ENCODE assay signal across 29 cellular contexts in genomic region chr7:128247108-128247507, GRCh38. TPM values are rescaled to one million over a fixed set of nuclear protein-coding genes. Genes with fewer than 3 reads are reported as not detected.
"Had no signal": no experiment of that assay in that cellular context is flagged by ENCODE, and none has a peak within 500 bp of the region (broad histone marks: within the 10 kb centered on the region; RNA-seq: fewer than 3 reads in every experiment).

No MANE protein-coding gene starts in this region.

- H3K27ac ChIP-seq: colonic mucosa, esophagus muscularis mucosa, left ventricle myocardium inferior, suprapubic skin, tibial nerve, WERI-Rb-1 had no signal

- H3K36me3 ChIP-seq: colonic mucosa, esophagus muscularis mucosa, left ventricle myocardium inferior, suprapubic skin, tibial nerve, WERI-Rb-1 had no signal

- FAIRE-seq: frontal cortex, TTC549, urothelium cell line had no signal

- H3K4me3 ChIP-seq: colonic mucosa, esophagus muscularis mucosa, left ventricle myocardium inferior, suprapubic skin, tibial nerve had no signal

- H3K27me3 ChIP-seq: colonic mucosa had no signal

- H3K27ac Mint-ChIP-seq: activated CD4-positive, alpha-beta T cell treated with anti-CD3 and anti-CD28 coated beads, Interleukin-2, amount 10 ng/mL, durations not matched to agents 7 days and 5 days; activated CD8-positive, alpha-beta memory T cell treated with anti-CD3 and anti-CD28 coated beads, Interleukin-2, amount 10 ng/mL, durations not matched to agents 7 days and 5 days; activated CD8-positive, alpha-beta T cell treated with anti-CD3 and anti-CD28 coated beads for 36 hours; activated naive CD4-positive, alpha-beta T cell treated with anti-CD3 and anti-CD28 coated beads, Interleukin-2, amount 10 ng/mL, durations not matched to agents 7 days and 5 days; activated naive CD8-positive, alpha-beta T cell treated with anti-CD3 and anti-CD28 coated beads, Interleukin-2, amount 50 U/mL, for 24 hours; brain; nephron; stimulated activated naive CD8-positive, alpha-beta T cell treated with anti-CD3 and anti-CD28 coated beads, Interleukin-15, amount 100 ng/mL, for 72 hours had no signal

- DNase-seq: activated CD4-positive, alpha-beta T cell treated with anti-CD3 and anti-CD28 coated beads, Interleukin-2, amount 10 ng/mL, durations not matched to agents 7 days and 5 days; activated CD4-positive, CD25-positive, alpha-beta regulatory T cell treated with anti-CD3 and anti-CD28 coated beads, Interleukin-2, amount 50 U/mL, for 72 hours; activated CD8-positive, alpha-beta memory T cell treated with anti-CD3 and anti-CD28 coated beads, Interleukin-2, amount 10 ng/mL, durations not matched to agents 7 days and 5 days; activated CD8-positive, alpha-beta T cell treated with anti-CD3 and anti-CD28 coated beads for 36 hours; activated effector memory CD4-positive, alpha-beta T cell treated with anti-CD3 and anti-CD28 coated beads, Interleukin-2, amount 50 U/mL, for 16 hours; activated naive CD4-positive, alpha-beta T cell treated with anti-CD3 and anti-CD28 coated beads, Interleukin-2, amount 10 ng/mL, durations not matched to agents 7 days and 5 days; activated naive CD8-positive, alpha-beta T cell treated with anti-CD3 and anti-CD28 coated beads, Interleukin-2, amount 50 U/mL, for 24 hours; activated T-cell treated with anti-CD3 and anti-CD28 coated beads for 4 hours; anterior cingulate cortex; colonic mucosa; glutamatergic neuron; hippocampal formation; kidney glomerular epithelial cell; left ventricle myocardium inferior; midbrain; occipital lobe; stimulated activated CD4-positive, alpha-beta T cell treated with anti-CD3 and anti-CD28 coated beads, Interleukin-12 subunit alpha, Interleukin-12 subunit beta, amount 100 ng/mL, for 4 hours; stimulated activated naive CD8-positive, alpha-beta T cell treated with anti-CD3 and anti-CD28 coated beads, Interleukin-15, amount 100 ng/mL, for 72 hours; T-helper 1 cell; WERI-Rb-1 had no signal

- H3K9me3 ChIP-seq: colonic mucosa, esophagus muscularis mucosa, left ventricle myocardium inferior, suprapubic skin, tibial nerve had no signal

- H3K4me1 Mint-ChIP-seq: activated CD4-positive, alpha-beta T cell treated with anti-CD3 and anti-CD28 coated beads, Interleukin-2, amount 10 ng/mL, durations not matched to agents 7 days and 5 days; activated CD8-positive, alpha-beta memory T cell treated with anti-CD3 and anti-CD28 coated beads, Interleukin-2, amount 10 ng/mL, durations not matched to agents 7 days and 5 days; activated naive CD4-positive, alpha-beta T cell treated with anti-CD3 and anti-CD28 coated beads, Interleukin-2, amount 10 ng/mL, durations not matched to agents 7 days and 5 days; activated naive CD8-positive, alpha-beta T cell treated with anti-CD3 and anti-CD28 coated beads, Interleukin-2, amount 50 U/mL, for 24 hours; brain; stimulated activated naive CD8-positive, alpha-beta T cell treated with anti-CD3 and anti-CD28 coated beads, Interleukin-15, amount 100 ng/mL, for 72 hours had no signal

- ATAC-seq: activated CD8-positive, alpha-beta memory T cell treated with anti-CD3 and anti-CD28 coated beads, Interleukin-2, amount 10 ng/mL, durations not matched to agents 7 days and 5 days; activated CD8-positive, alpha-beta T cell treated with anti-CD3 and anti-CD28 coated beads for 36 hours; activated naive CD8-positive, alpha-beta T cell treated with anti-CD3 and anti-CD28 coated beads, Interleukin-2, amount 50 U/mL, for 24 hours; stimulated activated naive CD8-positive, alpha-beta T cell treated with anti-CD3 and anti-CD28 coated beads, Interleukin-15, amount 100 ng/mL, for 72 hours had no signal

- H3K4me1 ChIP-seq: colonic mucosa, esophagus muscularis mucosa, left ventricle myocardium inferior, suprapubic skin, tibial nerve had no signal

- H3K4me3 Mint-ChIP-seq: activated CD4-positive, alpha-beta T cell treated with anti-CD3 and anti-CD28 coated beads, Interleukin-2, amount 10 ng/mL, durations not matched to agents 7 days and 5 days; activated CD8-positive, alpha-beta memory T cell treated with anti-CD3 and anti-CD28 coated beads, Interleukin-2, amount 10 ng/mL, durations not matched to agents 7 days and 5 days; activated CD8-positive, alpha-beta T cell treated with anti-CD3 and anti-CD28 coated beads for 36 hours; activated naive CD4-positive, alpha-beta T cell treated with anti-CD3 and anti-CD28 coated beads, Interleukin-2, amount 10 ng/mL, durations not matched to agents 7 days and 5 days; activated naive CD8-positive, alpha-beta T cell treated with anti-CD3 and anti-CD28 coated beads, Interleukin-2, amount 50 U/mL, for 24 hours; brain; nephron; stimulated activated naive CD8-positive, alpha-beta T cell treated with anti-CD3 and anti-CD28 coated beads, Interleukin-15, amount 100 ng/mL, for 72 hours had no signal

- H3K9me3 Mint-ChIP-seq: activated CD4-positive, alpha-beta T cell treated with anti-CD3 and anti-CD28 coated beads, Interleukin-2, amount 10 ng/mL, durations not matched to agents 7 days and 5 days; activated CD8-positive, alpha-beta T cell treated with anti-CD3 and anti-CD28 coated beads for 36 hours; activated naive CD4-positive, alpha-beta T cell treated with anti-CD3 and anti-CD28 coated beads, Interleukin-2, amount 10 ng/mL, durations not matched to agents 7 days and 5 days; activated naive CD8-positive, alpha-beta T cell treated with anti-CD3 and anti-CD28 coated beads, Interleukin-2, amount 50 U/mL, for 24 hours; brain; nephron; stimulated activated naive CD8-positive, alpha-beta T cell treated with anti-CD3 and anti-CD28 coated beads, Interleukin-15, amount 100 ng/mL, for 72 hours had no signal

- H3K36me3 Mint-ChIP-seq: activated CD8-positive, alpha-beta memory T cell treated with anti-CD3 and anti-CD28 coated beads, Interleukin-2, amount 10 ng/mL, durations not matched to agents 7 days and 5 days; activated naive CD4-positive, alpha-beta T cell treated with anti-CD3 and anti-CD28 coated beads, Interleukin-2, amount 10 ng/mL, durations not matched to agents 7 days and 5 days; brain had no signal

RNA-seq across cellular contexts. Expression of gene LEP, which starts 6.0 kb away (rescaled TPM):
- total RNA-seq: activated CD4-positive, alpha-beta T cell treated with anti-CD3 and anti-CD28 coated beads, Interleukin-2, amount 10 ng/mL, durations not matched to agents 7 days and 5 days; activated CD8-positive, alpha-beta memory T cell treated with anti-CD3 and anti-CD28 coated beads, Interleukin-2, amount 10 ng/mL, durations not matched to agents 7 days and 5 days; activated CD8-positive, alpha-beta T cell treated with anti-CD3 and anti-CD28 coated beads for 36 hours; esophagus muscularis mucosa; frontal cortex; lung microvascular endothelial cell; occipital lobe had no signal
